In genomic region chr1:23957096-23957495, GRCh38 we compare ENCODE assay signal across 10 cellular contexts. TPM values are rescaled to one million over a fixed set of nuclear protein-coding genes. Genes with fewer than 3 reads are reported as not detected.
A peak's percentile ranks its signal among the peaks of the same experiment; 100 is the strongest.
DNase-seq lines count a peak whose midpoint lies in the region; ATAC-seq and TF ChIP-seq lines count a peak whose summit lies in the region.
"Had no signal": no experiment of that assay in that cellular context is flagged by ENCODE, and none has a peak within 500 bp of the region (broad histone marks: within the 10 kb centered on the region; RNA-seq: fewer than 3 reads in every experiment).

No MANE protein-coding gene starts in this region.

- no peak overlapping the region for H3K14ac ChIP-seq in mesenchymal stem cell (ENCODE audit: low read length in 2 of 2)

- H2AK5ac ChIP-seq in mesenchymal stem cell (ENCODE audit: low read length, severe bottlenecking): peak overlapping the region; percentile 53

- H3K4me2 ChIP-seq in BLaER1 treated with 17β-estradiol and CSF1 and Interleukin-3, amounts not matched to agents 10 nM and 100 nM: peak overlapping the region; percentile 70 to 92 (median 85)
- H3K4me2 ChIP-seq in mesenchymal stem cell (ENCODE audit: low read length, poor library complexity, severe bottlenecking): no peak overlapping the region

- no peak for TF ChIP-seq CTCF in CD14-positive monocyte (IDR thresholded peaks at IDR 0.05)

- H3K27me3 ChIP-seq in BLaER1 treated with 17β-estradiol and CSF1 and Interleukin-3, amounts not matched to agents 10 nM and 100 nM: no peaks in the 10 kb centered on the region
- no peaks in the 10 kb centered on the region for H3K27me3 ChIP-seq in mesenchymal stem cell (ENCODE audit: control insufficient read depth in 1 of 2, insufficient read depth in 1 of 2, low read length in 2 of 2)
- H3K27me3 ChIP-seq in MG63: no peaks in the 10 kb centered on the region

- ATAC-seq in GM21381 (IDR thresholded peaks at IDR 0.05; ENCODE audit: unreplicated experiment): no peak

- H3K36me3 Mint-ChIP-seq in IgD-negative memory B cell: peaks cover 2% of the 10 kb centered on the region
- peaks cover 23% of the 10 kb centered on the region for H3K36me3 Mint-ChIP-seq in activated T-helper 1 cell treated with anti-CD3 and anti-CD28 coated beads, Interleukin-12 subunit alpha, Interleukin-12 subunit beta, Interleukin-2, Interleukin-4 antibody, amounts not matched to agents 30 ng/mL and 10 ng/mL and 1 ng/mL, durations not matched to agents 14 hours and 24 hours and 36 hours (ENCODE audit: low read depth)
- H3K36me3 Mint-ChIP-seq in CD14-positive monocyte: peaks cover 8 to 10% of the 10 kb centered on the region in 2 donors

- H3K27ac ChIP-seq in BLaER1 treated with 17β-estradiol and CSF1 and Interleukin-3, amounts not matched to agents 10 nM and 100 nM: peak overlapping the region; percentile 40 to 100 (median 99); a peak in 21 of 22 replicates
- H3K27ac ChIP-seq in mesenchymal stem cell (ENCODE audit: low read length, poor library complexity, severe bottlenecking): no peak overlapping the region

- 0 out of 20 replicates have a peak overlapping the region, but pooled peaks of 1 of the 10 experiments have one; percentile 78 for H3K4me3 ChIP-seq in BLaER1 treated with 17β-estradiol and CSF1 and Interleukin-3, amounts not matched to agents 10 nM and 100 nM
- no peak overlapping the region for H3K4me3 ChIP-seq in mesenchymal stem cell (ENCODE audit: insufficient read depth in 1 of 2, low read depth in 1 of 2, low read length in 2 of 2)
- no peak overlapping the region for H3K4me3 ChIP-seq in MG63

- H3K27me3 Mint-ChIP-seq in IgD-negative memory B cell: no peaks in the 10 kb centered on the region
- no peaks in the 10 kb centered on the region for H3K27me3 Mint-ChIP-seq in activated T-helper 1 cell treated with anti-CD3 and anti-CD28 coated beads, Interleukin-12 subunit alpha, Interleukin-12 subunit beta, Interleukin-2, Interleukin-4 antibody, amounts not matched to agents 30 ng/mL and 10 ng/mL and 1 ng/mL, durations not matched to agents 14 hours and 24 hours and 36 hours (ENCODE audit: insufficient read depth)
- H3K27me3 Mint-ChIP-seq in CD14-positive monocyte (ENCODE audit: low read depth in 3 of 3): no peaks in the 10 kb centered on the region

- intact Hi-C loops in activated T-helper 1 cell treated with anti-CD3 and anti-CD28 coated beads, Interleukin-12 subunit alpha, Interleukin-12 subunit beta, Interleukin-2, Interleukin-4 antibody, amounts not matched to agents 30 ng/mL and 10 ng/mL and 1 ng/mL, durations not matched to agents 14 hours and 24 hours and 36 hours (cut with micrococcal nuclease): loop anchor here (5.0 kb wide), 1 partner anchor 790 kb away; the partner anchor contains the start of gene CLIC4
- intact Hi-C loops in CD14-positive monocyte (cut with micrococcal nuclease): loop anchor here in 1 of 2 donors (5.0 kb wide), 1 partner anchor 40 kb away; no protein-coding TSS in a partner anchor

- H4K20me1 ChIP-seq in BLaER1 treated with 17β-estradiol and CSF1 and Interleukin-3, amounts not matched to agents 10 nM and 100 nM: peaks cover 0 to 18% (median 14%) of the 10 kb centered on the region in 11 experiments; a peak in 13 of 22 replicates

- H3K27ac Mint-ChIP-seq in IgD-negative memory B cell (peak overlapping the region; percentile 86 to 100 (median 92)), CD14-positive monocyte (peak overlapping the region in 2 of 7 donors; percentile 13 to 38)
- H3K27ac Mint-ChIP-seq in activated T-helper 1 cell treated with anti-CD3 and anti-CD28 coated beads, Interleukin-12 subunit alpha, Interleukin-12 subunit beta, Interleukin-2, Interleukin-4 antibody, amounts not matched to agents 30 ng/mL and 10 ng/mL and 1 ng/mL, durations not matched to agents 14 hours and 24 hours and 36 hours: peak overlapping the region; percentile 27

- H3K4me1 ChIP-seq in BLaER1 treated with 17β-estradiol and CSF1 and Interleukin-3, amounts not matched to agents 10 nM and 100 nM: peaks cover 58 to 67% (median 64%) of the 10 kb centered on the region in 10 experiments
- peaks cover 9% of the 10 kb centered on the region for H3K4me1 ChIP-seq in mesenchymal stem cell (ENCODE audit: control insufficient read depth, insufficient read depth, low read depth, low read length)

- no peak overlapping the region for H2BK12ac ChIP-seq in mesenchymal stem cell (ENCODE audit: low read length in 2 of 2)

- no peak overlapping the region for H3K23ac ChIP-seq in mesenchymal stem cell (ENCODE audit: low read length in 2 of 2)

- no peak overlapping the region for H2BK5ac ChIP-seq in mesenchymal stem cell (ENCODE audit: low read depth, low read length, poor library complexity, severe bottlenecking)

- H3K9me3 Mint-ChIP-seq in IgD-negative memory B cell: no peaks in the 10 kb centered on the region
- H3K9me3 Mint-ChIP-seq in activated T-helper 1 cell treated with anti-CD3 and anti-CD28 coated beads, Interleukin-12 subunit alpha, Interleukin-12 subunit beta, Interleukin-2, Interleukin-4 antibody, amounts not matched to agents 30 ng/mL and 10 ng/mL and 1 ng/mL, durations not matched to agents 14 hours and 24 hours and 36 hours: no peaks in the 10 kb centered on the region
- H3K9me3 Mint-ChIP-seq in CD14-positive monocyte: peaks cover 0 to 2% (median 0%) of the 10 kb centered on the region in 7 donors

- H3K36me3 ChIP-seq in BLaER1 treated with 17β-estradiol and CSF1 and Interleukin-3, amounts not matched to agents 10 nM and 100 nM: peaks cover 10 to 18% (median 18%) of the 10 kb centered on the region in 11 experiments; a peak in 20 of 22 replicates
- peaks cover 0 to 17% of the 10 kb centered on the region in 2 experiments for H3K36me3 ChIP-seq in mesenchymal stem cell (ENCODE audit: control insufficient read depth in 1 of 2, insufficient read depth in 2 of 2, low read depth in 1 of 2, low read length in 2 of 2)
- H3K36me3 ChIP-seq in MG63: peaks cover 13% of the 10 kb centered on the region

- H2BK15ac ChIP-seq in mesenchymal stem cell (ENCODE audit: low read depth, poor library complexity, severe bottlenecking): no peak overlapping the region

- H3K4me3 Mint-ChIP-seq in IgD-negative memory B cell (peak overlapping the region in 1 of 4 donors; percentile 100), CD14-positive monocyte (no peak overlapping the region)
- H3K4me3 Mint-ChIP-seq in activated T-helper 1 cell treated with anti-CD3 and anti-CD28 coated beads, Interleukin-12 subunit alpha, Interleukin-12 subunit beta, Interleukin-2, Interleukin-4 antibody, amounts not matched to agents 30 ng/mL and 10 ng/mL and 1 ng/mL, durations not matched to agents 14 hours and 24 hours and 36 hours: peak overlapping the region; percentile 51

- no peaks in the 10 kb centered on the region for H3K9me3 ChIP-seq in BLaER1 treated with 17β-estradiol and CSF1 and Interleukin-3, amounts not matched to agents 10 nM and 100 nM (replicated peaks in 1 of 11)
- no peaks in the 10 kb centered on the region for H3K9me3 ChIP-seq in mesenchymal stem cell (ENCODE audit: control insufficient read depth, low read length)
- no peaks in the 10 kb centered on the region for H3K9me3 ChIP-seq in MG63

- no peak overlapping the region for H4K8ac ChIP-seq in mesenchymal stem cell (ENCODE audit: low read length)

- WGBS in mesenchymal stem cell: 95% methylated on average over 6 of the region's 7 CpGs

- H3K4ac ChIP-seq in mesenchymal stem cell (ENCODE audit: low read depth in 1 of 2, low read length in 2 of 2): no peak overlapping the region

- H2AFZ ChIP-seq in mesenchymal stem cell (ENCODE audit: low read depth, low read length): no peak overlapping the region

- H3K18ac ChIP-seq in mesenchymal stem cell (ENCODE audit: low read depth in 1 of 2, low read length in 2 of 2): no peak overlapping the region

- H3K4me1 Mint-ChIP-seq in IgD-negative memory B cell (peaks cover 46 to 50% (median 47%) of the 10 kb centered on the region in 3 donors), CD14-positive monocyte (peaks cover 49% of the 10 kb centered on the region)
- H3K4me1 Mint-ChIP-seq in activated T-helper 1 cell treated with anti-CD3 and anti-CD28 coated beads, Interleukin-12 subunit alpha, Interleukin-12 subunit beta, Interleukin-2, Interleukin-4 antibody, amounts not matched to agents 30 ng/mL and 10 ng/mL and 1 ng/mL, durations not matched to agents 14 hours and 24 hours and 36 hours (ENCODE audit: low read depth): peaks cover 49% of the 10 kb centered on the region

- H3K79me1 ChIP-seq in mesenchymal stem cell (replicated peaks; ENCODE audit: low read length, poor library complexity, severe bottlenecking): no peaks in the 10 kb centered on the region

- no peak overlapping the region for H4K91ac ChIP-seq in mesenchymal stem cell (ENCODE audit: low read length)

- no peak overlapping the region for H2BK120ac ChIP-seq in mesenchymal stem cell (ENCODE audit: low read depth, low read length)

- DNase-seq in activated T-helper 1 cell treated with anti-CD3 and anti-CD28 coated beads, Interleukin-12 subunit alpha, Interleukin-12 subunit beta, Interleukin-2, Interleukin-4 antibody, amounts not matched to agents 30 ng/mL and 10 ng/mL and 1 ng/mL, durations not matched to agents 14 hours and 24 hours and 36 hours (ENCODE audit: low spot score): no peak
- no peak for DNase-seq in mesenchymal stem cell
- no peak for DNase-seq in MG63
- no peak for DNase-seq in EL
- DNase-seq in CD14-positive monocyte (ENCODE audit: low spot score): no peak
- DNase-seq: GDM1; stimulated activated CD4-positive, alpha-beta T cell treated with anti-CD3 and anti-CD28 coated beads, Interleukin-2, amount 100 ng/mL, for 24 hours had no signal

- peak overlapping the region in 10 of 11 experiments; percentile 62 to 100 (median 100); a peak in 20 of 22 replicates for H3K9ac ChIP-seq in BLaER1 treated with 17β-estradiol and CSF1 and Interleukin-3, amounts not matched to agents 10 nM and 100 nM
- H3K9ac ChIP-seq in mesenchymal stem cell (ENCODE audit: low read length): no peak overlapping the region

RNA-seq across cellular contexts. Expression of gene PNRC2, which starts 2.5 kb away (rescaled TPM):
- polyA plus RNA-seq in IgD-negative memory B cell (143 TPM), CD14-positive monocyte (10 to 100 TPM; 71.7 to 89.7 TPM)
- total RNA-seq in activated T-helper 1 cell treated with anti-CD3 and anti-CD28 coated beads, Interleukin-12 subunit alpha, Interleukin-12 subunit beta, Interleukin-2, Interleukin-4 antibody, amounts not matched to agents 30 ng/mL and 10 ng/mL and 1 ng/mL, durations not matched to agents 14 hours and 24 hours and 36 hours: 112 and 134 TPM in 2 replicates
- polyA plus RNA-seq in mesenchymal stem cell (2013, experiment 1 of 2): 74.1 TPM
- 72.8 TPM for polyA plus RNA-seq in mesenchymal stem cell (2013, experiment 2 of 2)
- 36.5 and 47.0 TPM in 2 replicates for total RNA-seq in MG63 (2014; rRNA removed; shearing (Covaris generic); ENCODE audit: low replicate concordance)

RNA-seq across cellular contexts. Expression of gene SRSF10, which starts 23.0 kb away (rescaled TPM):
- polyA plus RNA-seq in IgD-negative memory B cell (116 TPM), CD14-positive monocyte (10 to 100 TPM; 75.6 to 76.2 TPM)
- 238 and 243 TPM in 2 replicates for total RNA-seq in activated T-helper 1 cell treated with anti-CD3 and anti-CD28 coated beads, Interleukin-12 subunit alpha, Interleukin-12 subunit beta, Interleukin-2, Interleukin-4 antibody, amounts not matched to agents 30 ng/mL and 10 ng/mL and 1 ng/mL, durations not matched to agents 14 hours and 24 hours and 36 hours
- 56.5 TPM for polyA plus RNA-seq in mesenchymal stem cell (2013, experiment 1 of 2)
- polyA plus RNA-seq in mesenchymal stem cell (2013, experiment 2 of 2): 54.6 TPM
- total RNA-seq in MG63 (2014; rRNA removed; shearing (Covaris generic); ENCODE audit: low replicate concordance): 40.0 and 46.4 TPM in 2 replicates

RNA-seq across cellular contexts. Expression of gene CNR2, which starts 43.9 kb away (rescaled TPM):
- 52.1 TPM for polyA plus RNA-seq in IgD-negative memory B cell
- total RNA-seq in activated T-helper 1 cell treated with anti-CD3 and anti-CD28 coated beads, Interleukin-12 subunit alpha, Interleukin-12 subunit beta, Interleukin-2, Interleukin-4 antibody, amounts not matched to agents 30 ng/mL and 10 ng/mL and 1 ng/mL, durations not matched to agents 14 hours and 24 hours and 36 hours: not detected in 2 replicates
- not detected for polyA plus RNA-seq in mesenchymal stem cell (2013, experiment 1 of 2)
- polyA plus RNA-seq in mesenchymal stem cell (2013, experiment 2 of 2): not detected
- total RNA-seq in MG63 (2014; rRNA removed; shearing (Covaris generic); ENCODE audit: low replicate concordance): not detected in 2 replicates
- under 1 TPM; 0.03 to 0.12 TPM for polyA plus RNA-seq in CD14-positive monocyte
